In genomic region chr19:57888107-57888493, GRCh38 we compare ENCODE assay signal across 8 cellular contexts. TPM values are rescaled to one million over a fixed set of nuclear protein-coding genes. Genes with fewer than 3 reads are reported as not detected.
DNase-seq lines count a peak whose midpoint lies in the region; ATAC-seq, FAIRE-seq and TF ChIP-seq lines count a peak whose summit lies in the region.

No MANE protein-coding gene starts in this region.

- no peak overlapping the region for H2BK15ac ChIP-seq in H1 (ENCODE audit: low read length)

- DNase-seq in CD4-positive, alpha-beta T cell = no peak
- DNase-seq in Karpas-422 (no peak), H1 (ENCODE audit: low read depth in 1 of 2, low spot score in 2 of 2) (no peak), NCI-H2227 treated with DMSO at 0.1 percent for 48 hours (lab: John Stamatoyannopoulos, UW) (no peak), NOMO-1 (lab: John Stamatoyannopoulos, UW; ENCODE audit: unreplicated experiment in 2 of 2) (no peak)
- DNase-seq in natural killer cell treated with Interleukin-12 subunit alpha and Interleukin-12 subunit beta and Interleukin-15 and Interleukin-18, amount 100 ng/mL, for 72 hours (ENCODE audit: low spot score) = no peak
- DNase-seq in stimulated activated CD4-positive, alpha-beta T cell treated with anti-CD3 and anti-CD28 coated beads, Interleukin-2, amount 100 ng/mL, for 48 hours = no peak

- H3K56ac ChIP-seq in H1 (replicated peaks; ENCODE audit: insufficient read length, low read depth, low read length) = peak overlapping the region; percentile 91

- peak overlapping the region; percentile 75 for H3K9ac ChIP-seq in Karpas-422 (ENCODE audit: low read length)
- peak overlapping the region; percentile 93 to 97 (median 97) for H3K9ac ChIP-seq in H1 (replicated peaks in 1 of 4; ENCODE audit: extremely low read depth in 1 of 4, low read depth in 3 of 4, low read length in 3 of 4)

- no peak for TF ChIP-seq RAD21 in H1 (IDR thresholded peaks at IDR 0.05 in 1 of 2, conservative IDR thresholded peaks at IDR 0.05 in 1 of 2; ENCODE audit: low read depth in 2 of 2, low read length in 2 of 2)

- H3K18ac ChIP-seq in H1 (ENCODE audit: extremely low read depth, low read length) = peak overlapping the region; percentile 4; the same call in 1 of the 2 replicates

- H2AK5ac ChIP-seq in H1 (ENCODE audit: low read depth, low read length) = 0 out of 2 replicates have a peak overlapping the region, but pooled peaks have one; percentile 7

- no peak overlapping the region for H2BK20ac ChIP-seq in H1 (ENCODE audit: low read length)

- no peak for TF ChIP-seq POLR2A in H1 (IDR thresholded peaks at IDR 0.05; ENCODE audit: control extremely low read depth in 1 of 2, low read depth in 2 of 2, low read length in 2 of 2)

- H4K20me1 ChIP-seq in Karpas-422 (ENCODE audit: insufficient read depth, low read depth, low read length) = no peaks in the 10 kb centered on the region
- peaks cover 7 to 10% of the 10 kb centered on the region in 2 experiments for H4K20me1 ChIP-seq in H1 (replicated peaks in 1 of 2; ENCODE audit: control insufficient read depth in 1 of 2, insufficient read depth in 2 of 2, low read length in 2 of 2)

- H3K4me1 ChIP-seq in Karpas-422 (ENCODE audit: low read length) (peaks cover 10% of the 10 kb centered on the region), H1 (replicated peaks in 1 of 4; ENCODE audit: control insufficient read depth in 3 of 4, insufficient read depth in 4 of 4, low read length in 3 of 4) (peaks cover 3 to 18% (median 10%) of the 10 kb centered on the region in 4 experiments; a peak in 6 of 7 replicates)

- H3K27ac ChIP-seq in CD4-positive, alpha-beta T cell (ENCODE audit: low read depth, low read length) = peak overlapping the region; percentile 52
- no peak overlapping the region for H3K27ac ChIP-seq in Karpas-422 (ENCODE audit: low read length)
- peak overlapping the region; percentile 94 for H3K27ac ChIP-seq in H1 (ENCODE audit: low read depth, low read length)

- peak overlapping the region; percentile 84 for H4K5ac ChIP-seq in H1 (ENCODE audit: insufficient read length, low read depth, low read length)

- no peak overlapping the region for H2BK120ac ChIP-seq in H1 (replicated peaks; ENCODE audit: low read depth, low read length)

- H2AFZ ChIP-seq in Karpas-422 (ENCODE audit: low read length) (no peak overlapping the region), H1 (ENCODE audit: low read length) (no peak overlapping the region)

- peaks cover 39% of the 10 kb centered on the region for H3K36me3 ChIP-seq in Karpas-422 (ENCODE audit: insufficient read depth, low read length)
- H3K36me3 ChIP-seq in H1 (ENCODE audit: control insufficient read depth in 2 of 4, insufficient read depth in 4 of 4, low read length in 3 of 4) = peaks cover 0 to 26% (median 11%) of the 10 kb centered on the region in 4 experiments; a peak in 5 of 8 replicates

- no peak for TF ChIP-seq EP300 in H1 (IDR thresholded peaks at IDR 0.05; ENCODE audit: borderline replicate concordance in 1 of 2, low read depth in 2 of 2, low read length in 2 of 2)

- H4K91ac ChIP-seq in H1 (replicated peaks; ENCODE audit: insufficient read length, low read length) = peak overlapping the region; percentile 84

- H3K4me3 Mint-ChIP-seq in CD4-positive, alpha-beta T cell = peak overlapping the region; percentile 90
- peak overlapping the region; percentile 89 for H3K4me3 Mint-ChIP-seq in natural killer cell treated with Interleukin-12 subunit alpha and Interleukin-12 subunit beta and Interleukin-15 and Interleukin-18, amount 100 ng/mL, for 72 hours

- no peak for FAIRE-seq in H1 (lab: Jason Lieb, UNC)

- intact Hi-C loops in CD4-positive, alpha-beta T cell (cut with DNase I, micrococcal nuclease) = loop anchor here in 1 of 2 experiments (10.0 kb wide), 1 partner anchor 267 kb away; the partner anchor contains the start of gene ZNF329

- H2BK5ac ChIP-seq in H1 (ENCODE audit: low read depth, low read length) = peak overlapping the region; percentile 90

- peaks cover 15% of the 10 kb centered on the region for H3K9me3 ChIP-seq in CD4-positive, alpha-beta T cell (ENCODE audit: control insufficient read depth, low read length)
- H3K9me3 ChIP-seq in Karpas-422 (ENCODE audit: low read length) (peaks cover 33% of the 10 kb centered on the region), H1 (ENCODE audit: insufficient read depth in 2 of 2, low read depth in 1 of 2, low read length in 1 of 2) (no peaks in the 10 kb centered on the region)

- no peaks in the 10 kb centered on the region for H3K27me3 ChIP-seq in CD4-positive, alpha-beta T cell (ENCODE audit: control insufficient read depth, insufficient read depth, low read length)
- H3K27me3 ChIP-seq in Karpas-422 (ENCODE audit: low read length) (no peaks in the 10 kb centered on the region), H1 (replicated peaks in 1 of 4; ENCODE audit: control insufficient read depth in 3 of 4, extremely low read depth in 1 of 4, insufficient read depth in 3 of 4, low read length in 3 of 4) (no peaks in the 10 kb centered on the region)

- no peaks in the 10 kb centered on the region for H3K79me1 ChIP-seq in H1 (ENCODE audit: low read depth, low read length)

- CTCF ChIA-PET in CD4-positive, alpha-beta T cell (lab: Charles Lee) = interaction anchor here (1.0 kb wide), 1 partner anchor 785 kb away, joined by 3 read pairs; no protein-coding TSS in a partner anchor
- CTCF ChIA-PET in H1 (lab: Charles Lee; ENCODE audit: partially characterized antibody) = interaction anchor here (0.6 to 1.7 kb wide), 7 partner anchors 9 to 142 kb away, joined by 3 to 9 read pairs (median 4); partner anchors contain the start of genes ZNF587B and ZNF776

- H4K8ac ChIP-seq in H1 (ENCODE audit: extremely low read depth, insufficient read depth, low read length) = peak overlapping the region; percentile 97; the same call in 1 of the 2 replicates

- H3K4me2 ChIP-seq in Karpas-422 (ENCODE audit: low read depth, low read length, poor library complexity, severe bottlenecking) (peak overlapping the region; percentile 56), H1 (ENCODE audit: insufficient read depth in 1 of 2, low read depth in 2 of 2, low read length in 2 of 2) (peak overlapping the region; percentile 77 to 79)

- no peak for TF ChIP-seq CTCF in CD4-positive, alpha-beta T cell (IDR thresholded peaks at IDR 0.05)
- TF ChIP-seq CTCF in H1 (IDR thresholded peaks at IDR 0.05; ENCODE audit: control extremely low read depth in 1 of 3, insufficient read depth in 1 of 3, low read depth in 1 of 3, low read length in 3 of 3) = no peak

- no peaks in the 10 kb centered on the region for H3K27me3 Mint-ChIP-seq in CD4-positive, alpha-beta T cell
- H3K27me3 Mint-ChIP-seq in natural killer cell treated with Interleukin-12 subunit alpha and Interleukin-12 subunit beta and Interleukin-15 and Interleukin-18, amount 100 ng/mL, for 72 hours = no peaks in the 10 kb centered on the region

- H2BK12ac ChIP-seq in H1 (ENCODE audit: low read depth, low read length) = no peak overlapping the region

- H3K9me3 Mint-ChIP-seq in CD4-positive, alpha-beta T cell = peaks cover 11% of the 10 kb centered on the region
- peaks cover 13% of the 10 kb centered on the region for H3K9me3 Mint-ChIP-seq in natural killer cell treated with Interleukin-12 subunit alpha and Interleukin-12 subunit beta and Interleukin-15 and Interleukin-18, amount 100 ng/mL, for 72 hours

- peak overlapping the region; percentile 77 for H3K4me3 ChIP-seq in Karpas-422 (ENCODE audit: low read length)
- H3K4me3 ChIP-seq in H1 (ENCODE audit: extremely low read depth in 1 of 4, insufficient read depth in 2 of 4, low read depth in 3 of 4, low read length in 4 of 4) = peak overlapping the region; percentile 89 to 97 (median 96)

- no peak overlapping the region for H3K4ac ChIP-seq in H1 (replicated peaks; ENCODE audit: insufficient read length, low read depth, low read length)

- peaks cover 3% of the 10 kb centered on the region; the same call in 1 of the 2 replicates for H3K23me2 ChIP-seq in H1 (ENCODE audit: low read depth, low read length)

- peak; percentile 4 for ATAC-seq in CD4-positive, alpha-beta T cell (ENCODE audit: poor library complexity)
- no peak for ATAC-seq in natural killer cell treated with Interleukin-12 subunit alpha and Interleukin-12 subunit beta and Interleukin-15 and Interleukin-18, amount 100 ng/mL, for 72 hours
- no peak for ATAC-seq in HG03039 (IDR thresholded peaks at IDR 0.05; ENCODE audit: unreplicated experiment)

- H3K79me2 ChIP-seq in Karpas-422 (ENCODE audit: low read length) = peaks cover 54% of the 10 kb centered on the region
- peaks cover 42 to 57% of the 10 kb centered on the region in 2 experiments for H3K79me2 ChIP-seq in H1 (ENCODE audit: control insufficient read depth in 1 of 2, insufficient read depth in 2 of 2, low read length in 2 of 2)

- H3K27ac Mint-ChIP-seq in CD4-positive, alpha-beta T cell = peak overlapping the region; percentile 81
- peak overlapping the region; percentile 65 to 92 for H3K27ac Mint-ChIP-seq in natural killer cell treated with Interleukin-12 subunit alpha and Interleukin-12 subunit beta and Interleukin-15 and Interleukin-18, amount 100 ng/mL, for 72 hours

- POLR2A ChIA-PET in CD4-positive, alpha-beta T cell (lab: Charles Lee) = interaction anchor here (0.6 to 2.4 kb wide), 11 partner anchors 38 to 263 kb away, joined by 3 to 15 read pairs (median 4); partner anchors contain the start of genes ZNF154, ZNF329, ZNF551 and ZNF552
- POLR2A ChIA-PET in H1 (lab: Charles Lee; ENCODE audit: partially characterized antibody) = interaction anchor here (0.6 to 11.1 kb wide), 27 partner anchors 8 to 296 kb away, joined by 3 to 103 read pairs (median 7); partner anchors contain the start of genes ZNF135, ZNF417, ZNF418 and ZNF552

- WGBS in H1 (ENCODE audit: extremely low coverage in 1 of 2, insufficient coverage in 1 of 2, insufficient read length in 1 of 2, insufficient replicate concordance in 2 of 2, low coverage in 1 of 2, low lambda C conversion rate in 2 of 2, missing lambda C conversion rate in 1 of 2), 2 experiments = 0% methylated on average over 7 of the region's 7 CpGs; no CpG with 5 or more reads in 1 of the 2 experiments

- H3K9me2 ChIP-seq in Karpas-422 (replicated peaks; ENCODE audit: insufficient read depth, low read length) = no peaks in the 10 kb centered on the region

- no peak overlapping the region for H3K23ac ChIP-seq in H1 (ENCODE audit: insufficient read length)

- H3K36me3 Mint-ChIP-seq in CD4-positive, alpha-beta T cell (ENCODE audit: low read depth) = peaks cover 68% of the 10 kb centered on the region
- H3K36me3 Mint-ChIP-seq in natural killer cell treated with Interleukin-12 subunit alpha and Interleukin-12 subunit beta and Interleukin-15 and Interleukin-18, amount 100 ng/mL, for 72 hours = peaks cover 50% of the 10 kb centered on the region

- H3K14ac ChIP-seq in H1 (ENCODE audit: insufficient read length) = no peak overlapping the region

- H3K4me1 Mint-ChIP-seq in CD4-positive, alpha-beta T cell (ENCODE audit: low read depth) = peaks cover 28% of the 10 kb centered on the region
- peaks cover 21 to 22% of the 10 kb centered on the region in 2 donors for H3K4me1 Mint-ChIP-seq in natural killer cell treated with Interleukin-12 subunit alpha and Interleukin-12 subunit beta and Interleukin-15 and Interleukin-18, amount 100 ng/mL, for 72 hours (ENCODE audit: low read depth in 2 of 2)

RNA-seq across cellular contexts. Expression of gene ZNF814, which starts 0.7 kb away (rescaled TPM):
- total RNA-seq in CD4-positive, alpha-beta T cell = 10 to 100 TPM; 29.0 to 34.7 TPM
- 16.3 and 24.2 TPM in 2 replicates for total RNA-seq in Karpas-422 (2014; rRNA removed; shearing (Covaris generic); ENCODE audit: low replicate concordance)
- 90.7 and 90.9 TPM in 2 replicates for total RNA-seq in H1 (2021; fragmentation: NEBNext Ultra II Directional; extraction: Animal tissue kit (Norgen Biotek cat#: 25700))
- 99.6 and 110 TPM in 2 replicates for polyA plus RNA-seq in H1 (2011; rRNA removed)
- 66.5 TPM for polyA plus RNA-seq in H1 (2011; cell fraction: cytosol; rRNA removed)
- polyA plus RNA-seq in H1 (2011; cell fraction: nucleus; rRNA removed) = 74.2 TPM
- polyA plus RNA-seq in H1 (2012, experiment 1 of 2) = 53.1 to 76.6 TPM (median 64.5 TPM) in 4 replicates
- 46.8 TPM for polyA plus RNA-seq in H1 (2012, experiment 2 of 2)
- polyA plus RNA-seq in H1 (2013, experiment 1 of 2) = 39.2 TPM
- polyA plus RNA-seq in H1 (2013, experiment 2 of 2) = 39.8 TPM
- polyA minus RNA-seq in H1 (2011; rRNA and poly(A)+ RNA removed) = 125 and 160 TPM in 2 replicates
- polyA minus RNA-seq in H1 (2011; cell fraction: cytosol; rRNA and poly(A)+ RNA removed) = 63.5 TPM
- polyA minus RNA-seq in H1 (2011; cell fraction: nucleus; rRNA and poly(A)+ RNA removed) = 209 TPM
- 10 to 100 TPM; 18.9 to 22.4 TPM for total RNA-seq in natural killer cell treated with Interleukin-12 subunit alpha and Interleukin-12 subunit beta and Interleukin-15 and Interleukin-18, amount 100 ng/mL, for 72 hours

RNA-seq across cellular contexts. Expression of gene ZNF417, which starts 28.3 kb away (rescaled TPM):
- total RNA-seq in CD4-positive, alpha-beta T cell = 10 to 100 TPM; 26.2 to 31.6 TPM
- 12.3 TPM in 2 replicates for total RNA-seq in Karpas-422 (2014; rRNA removed; shearing (Covaris generic); ENCODE audit: low replicate concordance)
- 19.2 and 19.7 TPM in 2 replicates for total RNA-seq in H1 (2021; fragmentation: NEBNext Ultra II Directional; extraction: Animal tissue kit (Norgen Biotek cat#: 25700))
- polyA plus RNA-seq in H1 (2011; rRNA removed) = 4.4 and 5.4 TPM in 2 replicates
- 8.2 TPM for polyA plus RNA-seq in H1 (2011; cell fraction: cytosol; rRNA removed)
- 9.6 TPM for polyA plus RNA-seq in H1 (2011; cell fraction: nucleus; rRNA removed)
- 8.6 to 10.5 TPM (median 10.1 TPM) in 4 replicates for polyA plus RNA-seq in H1 (2012, experiment 1 of 2)
- 0.76 TPM for polyA plus RNA-seq in H1 (2012, experiment 2 of 2)
- polyA plus RNA-seq in H1 (2013, experiment 1 of 2) = 7.0 TPM
- 6.7 TPM for polyA plus RNA-seq in H1 (2013, experiment 2 of 2)
- polyA minus RNA-seq in H1 (2011; rRNA and poly(A)+ RNA removed) = 16.5 and 19.3 TPM in 2 replicates
- 8.0 TPM for polyA minus RNA-seq in H1 (2011; cell fraction: cytosol; rRNA and poly(A)+ RNA removed)
- polyA minus RNA-seq in H1 (2011; cell fraction: nucleus; rRNA and poly(A)+ RNA removed) = 16.1 TPM
- total RNA-seq in natural killer cell treated with Interleukin-12 subunit alpha and Interleukin-12 subunit beta and Interleukin-15 and Interleukin-18, amount 100 ng/mL, for 72 hours = 10 to 100 TPM; 19.8 to 26.6 TPM

RNA-seq across cellular contexts. Expression of gene ZNF587, which starts 38.4 kb away (rescaled TPM):
- total RNA-seq in CD4-positive, alpha-beta T cell = 10 to 100 TPM; 37.6 to 41.5 TPM
- total RNA-seq in Karpas-422 (2014; rRNA removed; shearing (Covaris generic); ENCODE audit: low replicate concordance) = 22.2 and 36.4 TPM in 2 replicates
- total RNA-seq in H1 (2021; fragmentation: NEBNext Ultra II Directional; extraction: Animal tissue kit (Norgen Biotek cat#: 25700)) = 41.5 and 42.1 TPM in 2 replicates
- polyA plus RNA-seq in H1 (2011; rRNA removed) = 17.4 and 18.1 TPM in 2 replicates
- 16.2 TPM for polyA plus RNA-seq in H1 (2011; cell fraction: cytosol; rRNA removed)
- polyA plus RNA-seq in H1 (2011; cell fraction: nucleus; rRNA removed) = 20.1 TPM
- polyA plus RNA-seq in H1 (2012, experiment 1 of 2) = 16.8 to 19.8 TPM (median 18.6 TPM) in 4 replicates
- 4.3 TPM for polyA plus RNA-seq in H1 (2012, experiment 2 of 2)
- 19.7 TPM for polyA plus RNA-seq in H1 (2013, experiment 1 of 2)
- polyA plus RNA-seq in H1 (2013, experiment 2 of 2) = 17.0 TPM
- polyA minus RNA-seq in H1 (2011; rRNA and poly(A)+ RNA removed) = 24.8 and 34.3 TPM in 2 replicates
- polyA minus RNA-seq in H1 (2011; cell fraction: cytosol; rRNA and poly(A)+ RNA removed) = 20.0 TPM
- polyA minus RNA-seq in H1 (2011; cell fraction: nucleus; rRNA and poly(A)+ RNA removed) = 24.2 TPM
- 10 to 100 TPM; 34.5 to 72.5 TPM for total RNA-seq in natural killer cell treated with Interleukin-12 subunit alpha and Interleukin-12 subunit beta and Interleukin-15 and Interleukin-18, amount 100 ng/mL, for 72 hours

RNA-seq across cellular contexts. Expression of gene ZNF418, which starts 47.1 kb away (rescaled TPM):
- total RNA-seq in CD4-positive, alpha-beta T cell = 1 to 10 TPM; 3.5 to 4.4 TPM
- total RNA-seq in Karpas-422 (2014; rRNA removed; shearing (Covaris generic); ENCODE audit: low replicate concordance) = 0.14 and 0.22 TPM in 2 replicates
- total RNA-seq in H1 (2021; fragmentation: NEBNext Ultra II Directional; extraction: Animal tissue kit (Norgen Biotek cat#: 25700)) = 18.5 and 18.8 TPM in 2 replicates
- polyA plus RNA-seq in H1 (2011; rRNA removed) = 8.1 and 10.5 TPM in 2 replicates
- 11.7 TPM for polyA plus RNA-seq in H1 (2011; cell fraction: cytosol; rRNA removed)
- 14.5 TPM for polyA plus RNA-seq in H1 (2011; cell fraction: nucleus; rRNA removed)
- polyA plus RNA-seq in H1 (2012, experiment 1 of 2) = 10.7 to 18.0 TPM (median 14.1 TPM) in 4 replicates
- 1.3 TPM for polyA plus RNA-seq in H1 (2012, experiment 2 of 2)
- polyA plus RNA-seq in H1 (2013, experiment 1 of 2) = 12.0 TPM
- polyA plus RNA-seq in H1 (2013, experiment 2 of 2) = 11.7 TPM
- polyA minus RNA-seq in H1 (2011; rRNA and poly(A)+ RNA removed) = 15.6 and 18.7 TPM in 2 replicates
- 16.3 TPM for polyA minus RNA-seq in H1 (2011; cell fraction: cytosol; rRNA and poly(A)+ RNA removed)
- polyA minus RNA-seq in H1 (2011; cell fraction: nucleus; rRNA and poly(A)+ RNA removed) = 28.4 TPM
- 1 to 10 TPM; 1.9 to 3.4 TPM for total RNA-seq in natural killer cell treated with Interleukin-12 subunit alpha and Interleukin-12 subunit beta and Interleukin-15 and Interleukin-18, amount 100 ng/mL, for 72 hours

RNA-seq across cellular contexts. Expression of gene ZNF587B, which starts 58.0 kb away (rescaled TPM):
- total RNA-seq in CD4-positive, alpha-beta T cell = 10 to 100 TPM; 23.0 to 23.8 TPM
- total RNA-seq in Karpas-422 (2014; rRNA removed; shearing (Covaris generic); ENCODE audit: low replicate concordance) = 16.3 and 20.1 TPM in 2 replicates
- 53.7 and 60.1 TPM in 2 replicates for total RNA-seq in H1 (2021; fragmentation: NEBNext Ultra II Directional; extraction: Animal tissue kit (Norgen Biotek cat#: 25700))
- polyA plus RNA-seq in H1 (2011; rRNA removed) = 11.3 and 13.8 TPM in 2 replicates
- 23.1 TPM for polyA plus RNA-seq in H1 (2011; cell fraction: cytosol; rRNA removed)
- 18.4 TPM for polyA plus RNA-seq in H1 (2011; cell fraction: nucleus; rRNA removed)
- polyA plus RNA-seq in H1 (2012, experiment 1 of 2) = 22.1 to 36.7 TPM (median 26.4 TPM) in 4 replicates
- 5.6 TPM for polyA plus RNA-seq in H1 (2012, experiment 2 of 2)
- polyA plus RNA-seq in H1 (2013, experiment 1 of 2) = 23.9 TPM
- polyA plus RNA-seq in H1 (2013, experiment 2 of 2) = 22.1 TPM
- 71.9 and 78.7 TPM in 2 replicates for polyA minus RNA-seq in H1 (2011; rRNA and poly(A)+ RNA removed)
- polyA minus RNA-seq in H1 (2011; cell fraction: cytosol; rRNA and poly(A)+ RNA removed) = 42.6 TPM
- 44.1 TPM for polyA minus RNA-seq in H1 (2011; cell fraction: nucleus; rRNA and poly(A)+ RNA removed)
- 10 to 100 TPM; 19.2 to 43.2 TPM for total RNA-seq in natural killer cell treated with Interleukin-12 subunit alpha and Interleukin-12 subunit beta and Interleukin-15 and Interleukin-18, amount 100 ng/mL, for 72 hours
